1 cellular context compared by ENCODE assay signal in genomic region chr10:102869290-102870198, GRCh38.
TF ChIP-seq lines count a peak whose summit lies in the region.

TSS of gene AS3MT (plus strand) at chr10:102869470. CDS start at chr10:102869593, 123 bp downstream.

TF ChIP-seq in HEK293, 187 proteins besides CTCF, POLR2A, EP300 and RAD21 (continued from another document):
- TF ChIP-seq ZNF692 (tag by site-specific recombination; IDR thresholded peaks at IDR 0.05) = peak; percentile 20; the same call in 1 of the 2 replicates
- no peak for TF ChIP-seq ZNF548 (tag by site-specific recombination; IDR thresholded peaks at IDR 0.05)
- peak; percentile 93 for TF ChIP-seq ZBTB17 (tag by site-specific recombination; IDR thresholded peaks at IDR 0.05)
- peak; percentile 71; the same call in 1 of the 2 replicates for TF ChIP-seq ZNF561 (tag by site-specific recombination; IDR thresholded peaks at IDR 0.05; ENCODE audit: borderline replicate concordance)
- TF ChIP-seq ZNF311 (tag by site-specific recombination; IDR thresholded peaks at IDR 0.05; ENCODE audit: borderline replicate concordance) = no peak
- no peak for TF ChIP-seq REST (tag by site-specific recombination; IDR thresholded peaks at IDR 0.05)
